Comparison of ENCODE assay signal across 19 cellular contexts in genomic region chr13:113843864-113844556, GRCh38. TPM values are rescaled to one million over a fixed set of nuclear protein-coding genes. Genes with fewer than 3 reads are reported as not detected.
DNase-seq lines count a peak whose midpoint lies in the region; ATAC-seq, FAIRE-seq and TF ChIP-seq lines count a peak whose summit lies in the region.
"Had no signal": no experiment of that assay in that cellular context is flagged by ENCODE, and none has a peak within 500 bp of the region (broad histone marks: within the 10 kb centered on the region; RNA-seq: fewer than 3 reads in every experiment).

No MANE protein-coding gene starts in this region.

- no peak for TF ChIP-seq EP300 in H1 (IDR thresholded peaks at IDR 0.05; ENCODE audit: borderline replicate concordance in 1 of 2, low read depth in 2 of 2, low read length in 2 of 2)

- no peak overlapping the region for H3K23ac ChIP-seq in IMR-90 (ENCODE audit: low read depth, low read length)
- H3K23ac ChIP-seq in H1 (ENCODE audit: insufficient read length) = no peak overlapping the region

- H3K14ac ChIP-seq in IMR-90 (replicated peaks; ENCODE audit: low read depth, low read length) (no peak overlapping the region), H1 (ENCODE audit: insufficient read length) (no peak overlapping the region)

- in situ Hi-C loops in IMR-90 (cut with MboI; ENCODE audit: low sequenced_read_pairs) = no loop called here
- in situ Hi-C loops in gastrocnemius medialis (cut with MboI; ENCODE audit: low sequenced_read_pairs in 4 of 4) = no loop called here

- H2BK12ac ChIP-seq in H1 (ENCODE audit: low read depth, low read length) = no peak overlapping the region

- H3K4me1 ChIP-seq in IMR-90 (ENCODE audit: control insufficient read depth, insufficient read depth, low read length) (peaks cover 35% of the 10 kb centered on the region), H1 (replicated peaks in 1 of 4; ENCODE audit: control insufficient read depth in 3 of 4, insufficient read depth in 4 of 4, low read length in 3 of 4) (peaks cover 0 to 7% (median 1%) of the 10 kb centered on the region in 4 experiments; a peak in 4 of 7 replicates), neural progenitor cell (no peaks in the 10 kb centered on the region), gastrocnemius medialis (peaks cover 33 to 49% of the 10 kb centered on the region in 2 donors)

- no peak overlapping the region for H3K4ac ChIP-seq in IMR-90 (ENCODE audit: low read depth, low read length)
- H3K4ac ChIP-seq in H1 (replicated peaks; ENCODE audit: insufficient read length, low read depth, low read length) = no peak overlapping the region

- H3K27me3 Mint-ChIP-seq in neural progenitor cell (ENCODE audit: insufficient read depth, low read depth) = peaks cover 4% of the 10 kb centered on the region
- H3K27me3 Mint-ChIP-seq: activated CD4-positive, alpha-beta T cell treated with anti-CD3 and anti-CD28 coated beads, Interleukin-2, amount 10 ng/mL, durations not matched to agents 7 days and 5 days; activated T-cell treated with anti-CD3 and anti-CD28 coated beads, Interleukin-2, amount 50 U/mL, for 24 hours; B cell had no signal

- intact Hi-C loops in IMR-90 (cut with micrococcal nuclease) = no loop called here
- intact Hi-C loops in gastrocnemius medialis (cut with DNase I; ENCODE audit: low total_unique reads) = no loop called here

- no peak for TF ChIP-seq RAD21 in IMR-90 (IDR thresholded peaks at IDR 0.05; ENCODE audit: low read length)
- TF ChIP-seq RAD21 in H1 (IDR thresholded peaks at IDR 0.05 in 1 of 2, conservative IDR thresholded peaks at IDR 0.05 in 1 of 2; ENCODE audit: low read depth in 2 of 2, low read length in 2 of 2) = peak; percentile 26 to 48; a peak in 3 of 4 replicates

- peaks cover 7% of the 10 kb centered on the region for H3K4me1 Mint-ChIP-seq in neural progenitor cell

- H2AFZ ChIP-seq in IMR-90 (replicated peaks; ENCODE audit: low read length, poor library complexity) = no peak overlapping the region
- no peak overlapping the region for H2AFZ ChIP-seq in H1 (ENCODE audit: low read length)
- H2AFZ ChIP-seq in neural progenitor cell (replicated peaks) = no peak overlapping the region
- H2AFZ ChIP-seq: GM23248 had no signal

- peak overlapping the region; percentile 2 for H3K4me3 Mint-ChIP-seq in neural progenitor cell
- H3K4me3 Mint-ChIP-seq: activated CD4-positive, alpha-beta T cell treated with anti-CD3 and anti-CD28 coated beads, Interleukin-2, amount 10 ng/mL, durations not matched to agents 7 days and 5 days; activated T-cell treated with anti-CD3 and anti-CD28 coated beads, Interleukin-2, amount 50 U/mL, for 24 hours; B cell; stimulated activated naive CD8-positive, alpha-beta T cell treated with anti-CD3 and anti-CD28 coated beads, Interleukin-15, Interleukin-2, amounts not matched to agents 100 ng/mL and 50 ng/mL, for 24 hours had no signal

- H3K4me3 ChIP-seq in IMR-90 (ENCODE audit: insufficient read depth, low read depth, low read length) (no peak overlapping the region), H1 (ENCODE audit: extremely low read depth in 1 of 4, insufficient read depth in 2 of 4, low read depth in 3 of 4, low read length in 4 of 4) (no peak overlapping the region), neural progenitor cell (no peak overlapping the region), gastrocnemius medialis (no peak overlapping the region)
- H3K4me3 ChIP-seq: dorsolateral prefrontal cortex, GM23248 had no signal

- BruUV-seq in IMR-90 (replicated peaks; lab: Mats Ljungman, UMichigan) = no TSS peak

- ATAC-seq in IMR-90 (ENCODE audit: low read depth) = no peak
- ATAC-seq in GM21576 (IDR thresholded peaks at IDR 0.05; ENCODE audit: unreplicated experiment) = no peak
- ATAC-seq in GM19395 (IDR thresholded peaks at IDR 0.05; ENCODE audit: unreplicated experiment) = no peak
- no peak for ATAC-seq in gastrocnemius medialis

- H3K9ac ChIP-seq in IMR-90 (ENCODE audit: low read depth, low read length) (no peak overlapping the region), H1 (replicated peaks in 1 of 4; ENCODE audit: extremely low read depth in 1 of 4, low read depth in 3 of 4, low read length in 3 of 4) (no peak overlapping the region), neural progenitor cell (no peak overlapping the region)
- H3K9ac ChIP-seq: GM23248 had no signal

- no peaks in the 10 kb centered on the region for H3F3A ChIP-seq in neural progenitor cell (ENCODE audit: low read depth)

- no peak overlapping the region for H2BK20ac ChIP-seq in IMR-90 (ENCODE audit: low read depth, low read length)
- H2BK20ac ChIP-seq in H1 (ENCODE audit: low read length) = no peak overlapping the region

- no peak overlapping the region for H3K18ac ChIP-seq in IMR-90 (ENCODE audit: low read depth, low read length)
- H3K18ac ChIP-seq in H1 (ENCODE audit: extremely low read depth, low read length) = no peak overlapping the region

- H3K36me3 ChIP-seq in IMR-90 (ENCODE audit: control insufficient read depth, insufficient read depth, low read length) (peaks cover 71% of the 10 kb centered on the region), H1 (ENCODE audit: control insufficient read depth in 2 of 4, insufficient read depth in 4 of 4, low read length in 3 of 4) (no peaks in the 10 kb centered on the region), neural progenitor cell (no peaks in the 10 kb centered on the region), gastrocnemius medialis (peaks cover 0 to 6% of the 10 kb centered on the region in 2 donors)

- peaks cover 33% of the 10 kb centered on the region for H3K9me1 ChIP-seq in IMR-90 (ENCODE audit: insufficient read depth, low read length)

- no peaks in the 10 kb centered on the region for H3K9me3 Mint-ChIP-seq in neural progenitor cell
- H3K9me3 Mint-ChIP-seq: activated T-cell treated with anti-CD3 and anti-CD28 coated beads, Interleukin-2, amount 50 U/mL, for 24 hours had no signal

- CTCF ChIA-PET in IMR-90 (lab: Yijun Ruan, JAX) (no interaction called here), H1 (lab: Charles Lee; ENCODE audit: partially characterized antibody) (interaction anchor here (0.6 to 1.7 kb wide), 7 partner anchors 8 to 1401 kb away, joined by 3 to 5 read pairs (median 3); no protein-coding TSS in a partner anchor)

- H3K27me3 ChIP-seq in IMR-90 (ENCODE audit: control insufficient read depth, insufficient read depth, low read length) = no peaks in the 10 kb centered on the region
- H3K27me3 ChIP-seq in H1 (replicated peaks in 1 of 4; ENCODE audit: control insufficient read depth in 3 of 4, extremely low read depth in 1 of 4, insufficient read depth in 3 of 4, low read length in 3 of 4) = no peaks in the 10 kb centered on the region
- no peaks in the 10 kb centered on the region for H3K27me3 ChIP-seq in neural progenitor cell
- H3K27me3 ChIP-seq in gastrocnemius medialis = no peaks in the 10 kb centered on the region
- H3K27me3 ChIP-seq: dorsolateral prefrontal cortex had no signal

- H4K5ac ChIP-seq in IMR-90 (ENCODE audit: low read depth, low read length) (no peak overlapping the region), H1 (ENCODE audit: insufficient read length, low read depth, low read length) (no peak overlapping the region)

- no peak for TF ChIP-seq CTCF in IMR-90 (conservative IDR thresholded peaks at IDR 0.05; ENCODE audit: low read depth, low read length)
- TF ChIP-seq CTCF in H1 (IDR thresholded peaks at IDR 0.05; ENCODE audit: control extremely low read depth in 1 of 3, insufficient read depth in 1 of 3, low read depth in 1 of 3, low read length in 3 of 3) = peak in 2 of 3 experiments; percentile 33 to 52; a peak in 2 of 4 replicates
- TF ChIP-seq CTCF in neural progenitor cell (IDR thresholded peaks at IDR 0.05) = peak; percentile 10
- no peak for TF ChIP-seq CTCF in gastrocnemius medialis (IDR thresholded peaks at IDR 0.05 in 4 of 5, conservative IDR thresholded peaks at IDR 0.05 in 1 of 5)

- H3K79me2 ChIP-seq in H1 (ENCODE audit: control insufficient read depth in 1 of 2, insufficient read depth in 2 of 2, low read length in 2 of 2) = no peaks in the 10 kb centered on the region
- no peaks in the 10 kb centered on the region for H3K79me2 ChIP-seq in neural progenitor cell (ENCODE audit: low read depth)

- H3K9me3 ChIP-seq in IMR-90 (ENCODE audit: control insufficient read depth, insufficient read depth, low read length) (no peaks in the 10 kb centered on the region), H1 (ENCODE audit: insufficient read depth in 2 of 2, low read depth in 1 of 2, low read length in 1 of 2) (no peaks in the 10 kb centered on the region), neural progenitor cell (ENCODE audit: low read depth) (no peaks in the 10 kb centered on the region), gastrocnemius medialis (no peaks in the 10 kb centered on the region)

- H3K27ac Mint-ChIP-seq in neural progenitor cell = peak overlapping the region; percentile 16
- H3K27ac Mint-ChIP-seq: activated CD4-positive, alpha-beta T cell treated with anti-CD3 and anti-CD28 coated beads, Interleukin-2, amount 10 ng/mL, durations not matched to agents 7 days and 5 days; activated T-cell treated with anti-CD3 and anti-CD28 coated beads, Interleukin-2, amount 50 U/mL, for 24 hours; B cell; stimulated activated naive CD8-positive, alpha-beta T cell treated with anti-CD3 and anti-CD28 coated beads, Interleukin-15, Interleukin-2, amounts not matched to agents 100 ng/mL and 50 ng/mL, for 24 hours had no signal

- H2BK120ac ChIP-seq in IMR-90 (ENCODE audit: low read depth, low read length) = no peak overlapping the region
- H2BK120ac ChIP-seq in H1 (replicated peaks; ENCODE audit: low read depth, low read length) = no peak overlapping the region

- no peak overlapping the region for H2AK9ac ChIP-seq in IMR-90 (replicated peaks; ENCODE audit: low read depth, low read length, poor library complexity)

- H4K91ac ChIP-seq in IMR-90 (ENCODE audit: insufficient read depth, low read depth, low read length) (no peak overlapping the region), H1 (replicated peaks; ENCODE audit: insufficient read length, low read length) (no peak overlapping the region)

- H2BK15ac ChIP-seq in IMR-90 (ENCODE audit: low read depth, low read length) (no peak overlapping the region), H1 (ENCODE audit: low read length) (no peak overlapping the region)

- peak; percentile 14 for DNase-seq in CMK (ENCODE audit: low read depth)
- no peak for DNase-seq in IMR-90
- no peak for DNase-seq in H1 (ENCODE audit: low read depth in 1 of 2, low spot score in 2 of 2)
- DNase-seq in neural progenitor cell (ENCODE audit: low spot score) = no peak
- no peak for DNase-seq in GOT3 (lab: John Stamatoyannopoulos, UW)
- no peak for DNase-seq in gastrocnemius medialis
- DNase-seq: activated CD4-positive, alpha-beta T cell treated with anti-CD3 and anti-CD28 coated beads, Interleukin-2, amount 10 ng/mL, durations not matched to agents 7 days and 5 days; activated T-cell treated with anti-CD3 and anti-CD28 coated beads, Interleukin-2, amount 50 U/mL, for 24 hours; amygdala; DMS 273 treated with DMSO at 0.1 percent for 48 hours; GM23248; NCI-H1105; nucleus accumbens; T-helper 9 cell had no signal

- H3K23me2 ChIP-seq in H1 (ENCODE audit: low read depth, low read length) = no peaks in the 10 kb centered on the region

- H3K36me3 Mint-ChIP-seq in neural progenitor cell = peaks cover 5% of the 10 kb centered on the region

- H3K4me2 ChIP-seq in IMR-90 (ENCODE audit: low read depth, low read length) (no peak overlapping the region), H1 (ENCODE audit: insufficient read depth in 1 of 2, low read depth in 2 of 2, low read length in 2 of 2) (no peak overlapping the region), neural progenitor cell (no peak overlapping the region)

- peaks cover 80% of the 10 kb centered on the region for H4K20me1 ChIP-seq in IMR-90 (ENCODE audit: insufficient read depth, low read length)
- no peaks in the 10 kb centered on the region for H4K20me1 ChIP-seq in H1 (replicated peaks in 1 of 2; ENCODE audit: control insufficient read depth in 1 of 2, insufficient read depth in 2 of 2, low read length in 2 of 2)
- H4K20me1 ChIP-seq in neural progenitor cell (ENCODE audit: low read depth) = no peaks in the 10 kb centered on the region

- H3K56ac ChIP-seq in IMR-90 (ENCODE audit: extremely low read depth, insufficient read depth, low read length) (no peak overlapping the region), H1 (replicated peaks; ENCODE audit: insufficient read length, low read depth, low read length) (no peak overlapping the region)

- H2AK5ac ChIP-seq in IMR-90 (ENCODE audit: low read depth, low read length) = no peak overlapping the region
- no peak overlapping the region for H2AK5ac ChIP-seq in H1 (ENCODE audit: low read depth, low read length)

- no peak for TF ChIP-seq POLR2A in IMR-90 (IDR thresholded peaks at IDR 0.05; ENCODE audit: low read depth, low read length)
- no peak for TF ChIP-seq POLR2A in H1 (IDR thresholded peaks at IDR 0.05; ENCODE audit: control extremely low read depth in 1 of 2, low read depth in 2 of 2, low read length in 2 of 2)
- TF ChIP-seq POLR2A in gastrocnemius medialis (IDR thresholded peaks at IDR 0.05) = no peak

- POLR2A ChIA-PET in IMR-90 (lab: Charles Lee; ENCODE audit: unreplicated experiment) = no interaction called here
- POLR2A ChIA-PET in H1 (lab: Charles Lee; ENCODE audit: partially characterized antibody) = interaction anchor here (1.0 kb wide), 1 partner anchor 12 kb away, joined by 5 read pairs; no protein-coding TSS in a partner anchor

- H4K8ac ChIP-seq in IMR-90 (ENCODE audit: low read depth in 2 of 2, low read length in 2 of 2) = 0 out of 4 replicates have a peak overlapping the region, but pooled peaks of 1 of the 2 experiments have one; percentile 8
- H4K8ac ChIP-seq in H1 (ENCODE audit: extremely low read depth, insufficient read depth, low read length) = no peak overlapping the region

- H3K27ac ChIP-seq in IMR-90 (ENCODE audit: insufficient read depth, low read length) = no peak overlapping the region
- no peak overlapping the region for H3K27ac ChIP-seq in H1 (ENCODE audit: low read depth, low read length)
- no peak overlapping the region for H3K27ac ChIP-seq in neural progenitor cell
- peak overlapping the region in 2 of 4 donors; percentile 10 to 21 for H3K27ac ChIP-seq in gastrocnemius medialis
- H3K27ac ChIP-seq: dorsolateral prefrontal cortex, GM23248 had no signal

- H3K79me1 ChIP-seq in IMR-90 (ENCODE audit: low read depth in 1 of 2, low read length in 2 of 2) (peaks cover 49 to 96% of the 10 kb centered on the region in 2 experiments), H1 (ENCODE audit: low read depth, low read length) (no peaks in the 10 kb centered on the region; the same call in 1 of the 2 replicates)

- H2BK5ac ChIP-seq in IMR-90 (ENCODE audit: low read depth, low read length, poor library complexity, severe bottlenecking) = peak overlapping the region; percentile 11
- H2BK5ac ChIP-seq in H1 (ENCODE audit: low read depth, low read length) = peak overlapping the region; percentile 28; the same call in 1 of the 2 replicates

- dilution Hi-C loops in IMR-90 (cut with HindIII; ENCODE audit: low sequenced_read_pairs, unreplicated experiment) = no loop called here

- WGBS in IMR-90 (ENCODE audit: extremely low coverage in 2 of 2, insufficient read length in 1 of 2), 2 experiments = 85% methylated on average over 14 of the region's 26 CpGs; no CpG with 5 or more reads in 1 of the 2 experiments
- 84% methylated on average over 26 of the region's 26 CpGs; no CpG with 5 or more reads in 1 of the 2 experiments for WGBS in H1 (ENCODE audit: extremely low coverage in 1 of 2, insufficient coverage in 1 of 2, insufficient read length in 1 of 2, insufficient replicate concordance in 2 of 2, low coverage in 1 of 2, low lambda C conversion rate in 2 of 2, missing lambda C conversion rate in 1 of 2), 2 experiments

- no peak for FAIRE-seq in H1 (lab: Jason Lieb, UNC)

RNA-seq across cellular contexts. Expression of gene GAS6, which starts 19.9 kb away (rescaled TPM):
- 212 and 220 TPM in 2 replicates for total RNA-seq in IMR-90 (2012; rRNA removed)
- polyA plus RNA-seq in IMR-90 (2012; rRNA removed) = 795 and 823 TPM in 2 replicates
- polyA plus RNA-seq in IMR-90 (2012; cell fraction: cytosol; rRNA removed) = 1,010 and 1,498 TPM in 2 replicates
- polyA plus RNA-seq in IMR-90 (2012; cell fraction: nucleus; rRNA removed; ENCODE audit: low replicate concordance) = 1,145 and 2,216 TPM in 2 replicates
- total RNA-seq in H1 (2021; fragmentation: NEBNext Ultra II Directional; extraction: Animal tissue kit (Norgen Biotek cat#: 25700)) = 18.4 and 18.6 TPM in 2 replicates
- polyA plus RNA-seq in H1 (2011; rRNA removed) = 31.0 and 37.3 TPM in 2 replicates
- polyA plus RNA-seq in H1 (2011; cell fraction: cytosol; rRNA removed) = 33.1 TPM
- 60.3 TPM for polyA plus RNA-seq in H1 (2011; cell fraction: nucleus; rRNA removed)
- polyA plus RNA-seq in H1 (2012, experiment 1 of 2) = 17.9 to 34.8 TPM (median 30.9 TPM) in 4 replicates
- polyA plus RNA-seq in H1 (2012, experiment 2 of 2) = 18.3 TPM
- 11.4 TPM for polyA plus RNA-seq in H1 (2013, experiment 1 of 2)
- 10.5 TPM for polyA plus RNA-seq in H1 (2013, experiment 2 of 2)
- polyA minus RNA-seq in H1 (2011; rRNA and poly(A)+ RNA removed) = 6.4 and 7.4 TPM in 2 replicates
- 11.8 TPM for polyA minus RNA-seq in H1 (2011; cell fraction: cytosol; rRNA and poly(A)+ RNA removed)
- polyA minus RNA-seq in H1 (2011; cell fraction: nucleus; rRNA and poly(A)+ RNA removed) = 13.8 TPM
- total RNA-seq in neural progenitor cell (ENCODE audit: low replicate concordance) = 12.8 and 31.7 TPM in 2 replicates
- total RNA-seq in gastrocnemius medialis = 100 to 1,000 TPM in 1 of 4 donors, 10 to 100 TPM in 3; 68.6 to 122 (median 86.3) TPM

Comparison
In these comparisons a context has a peak if more than half of its experiments do, and no peak if none do; other contexts are left out.
1. CTCF ChIP-seq: peak in H1 (2 of 3) and neural progenitor cell (single experiment); none in IMR-90 (single experiment) and gastrocnemius medialis (0 of 5).